9 cellular contexts compared by ENCODE assay signal in the genomic region with DNA sequence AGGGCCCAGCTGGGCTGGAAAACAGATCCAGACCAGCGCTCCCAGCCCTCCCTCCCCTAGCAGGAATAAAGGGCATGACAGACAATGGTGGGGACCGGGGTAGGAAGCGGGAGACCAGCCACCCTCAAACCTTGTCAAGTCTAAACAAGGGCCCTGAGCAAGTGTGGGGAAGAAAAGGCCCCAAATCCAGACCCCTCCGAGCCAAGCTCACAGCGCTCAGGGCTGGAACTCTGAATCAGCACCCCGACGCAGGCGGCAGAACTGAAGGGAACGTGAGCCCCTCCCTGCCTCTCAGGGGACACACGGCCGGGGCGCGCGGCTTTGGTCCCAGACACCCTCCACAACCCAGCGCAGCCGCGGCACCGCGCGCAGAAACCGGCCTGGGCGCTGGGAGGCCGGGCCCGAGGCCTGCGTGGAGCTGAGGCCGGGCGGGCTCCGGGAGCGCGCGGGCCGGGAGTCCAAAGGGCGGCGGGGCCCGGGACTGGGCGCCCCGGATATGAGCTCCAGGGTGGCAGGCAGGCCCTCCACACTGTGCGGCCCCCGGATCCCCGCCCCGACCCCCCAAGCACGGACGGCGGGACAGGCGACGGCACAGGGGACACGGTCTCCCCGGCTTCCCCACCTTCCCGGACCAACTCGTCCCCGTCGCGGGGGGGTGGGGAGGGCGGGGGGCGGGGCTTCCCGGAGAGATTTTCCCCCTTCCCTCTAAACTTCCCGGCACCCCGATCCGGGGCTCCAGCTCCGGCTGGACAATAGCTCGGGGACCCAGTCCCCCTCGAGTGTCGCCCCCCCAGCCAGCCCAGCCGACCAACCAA. TPM values are rescaled to one million over a fixed set of nuclear protein-coding genes. Genes with fewer than 3 reads are reported as not detected.
DNase-seq lines count a peak whose midpoint lies in the region; ATAC-seq and TF ChIP-seq lines count a peak whose summit lies in the region.
"Had no signal": no experiment of that assay in that cellular context is flagged by ENCODE, and none has a peak within 500 bp of the region (broad histone marks: within the 10 kb centered on the region; RNA-seq: fewer than 3 reads in every experiment).

No MANE protein-coding gene starts in this region.

- H3K4me1 Mint-ChIP-seq in CD4-positive, alpha-beta memory T cell, result peaks cover 10 to 37% (median 17%) of the 10 kb centered on the region in 4 donors

- H3K36me3 ChIP-seq in CD4-positive, alpha-beta memory T cell (ENCODE audit: insufficient read depth, low read length), result no peaks in the 10 kb centered on the region
- H3K36me3 ChIP-seq in Loucy (ENCODE audit: insufficient read depth, low read length), result no peaks in the 10 kb centered on the region
- H3K36me3 ChIP-seq in colonic mucosa, result no peaks in the 10 kb centered on the region
- H3K36me3 ChIP-seq in lower lobe of right lung, result no peaks in the 10 kb centered on the region
- no peaks in the 10 kb centered on the region for H3K36me3 ChIP-seq in urinary bladder (ENCODE audit: insufficient read depth)

- CTCF ChIA-PET in CD4-positive, alpha-beta memory T cell (lab: Charles Lee; ENCODE audit: partially characterized antibody), result interaction anchor here (0.8 kb wide), 1 partner anchor 27 kb away, joined by 3 read pairs; no protein-coding TSS in a partner anchor

- H3K27ac Mint-ChIP-seq in CD4-positive, alpha-beta memory T cell, result peak overlapping the region in 1 of 7 donors; percentile 30

- POLR2A ChIA-PET in CD4-positive, alpha-beta memory T cell (lab: Charles Lee; ENCODE audit: partially characterized antibody), result interaction anchor here (1.0 to 2.8 kb wide), 6 partner anchors 23 to 237 kb away, joined by 3 to 15 read pairs (median 6); partner anchors contain the start of genes FANCE and RPL10A

- DNase-seq in CD4-positive, alpha-beta memory T cell, result no peak
- DNase-seq in colonic mucosa, result peak; percentile 64
- no peak for DNase-seq in lower lobe of right lung
- no peak for DNase-seq in activated effector memory CD4-positive, alpha-beta T cell treated with Interleukin-2 at 50 U/mL for 16 hours

- H3K4me2 ChIP-seq in Loucy (ENCODE audit: low read depth, low read length, poor library complexity, severe bottlenecking), result peak overlapping the region; percentile 52

- H3K4me1 ChIP-seq in CD4-positive, alpha-beta memory T cell (ENCODE audit: insufficient read depth, low read length), result peaks cover 10% of the 10 kb centered on the region
- H3K4me1 ChIP-seq in Loucy (ENCODE audit: insufficient read depth, low read length, poor library complexity, severe bottlenecking), result peaks cover 28% of the 10 kb centered on the region
- H3K4me1 ChIP-seq in colonic mucosa, result peaks cover 15% of the 10 kb centered on the region
- peaks cover 58% of the 10 kb centered on the region for H3K4me1 ChIP-seq in lower lobe of right lung
- H3K4me1 ChIP-seq in urinary bladder (ENCODE audit: insufficient read depth), result no peaks in the 10 kb centered on the region

- H3K4me3 ChIP-seq in CD4-positive, alpha-beta memory T cell (ENCODE audit: low read length in 2 of 2), result no peak overlapping the region
- H3K4me3 ChIP-seq in Loucy (ENCODE audit: low read length, poor library complexity, severe bottlenecking) (peak overlapping the region; percentile 64), colonic mucosa (peak overlapping the region; percentile 77), lower lobe of right lung (peak overlapping the region; percentile 68), urinary bladder (ENCODE audit: low read depth, low read length) (peak overlapping the region; percentile 77)

- no peak overlapping the region for H3K9ac ChIP-seq in Loucy (ENCODE audit: low read depth, low read length, poor library complexity, severe bottlenecking)
- H3K9ac ChIP-seq in colonic mucosa (ENCODE audit: low read depth in 2 of 2, low read length in 2 of 2), result peak overlapping the region; percentile 84 to 88

- H3K9me2 ChIP-seq in Loucy (replicated peaks; ENCODE audit: low read depth, low read length), result no peaks in the 10 kb centered on the region

- no peaks in the 10 kb centered on the region for H3K9me3 ChIP-seq in CD4-positive, alpha-beta memory T cell (ENCODE audit: control insufficient read depth in 1 of 2, low read length in 2 of 2)
- no peaks in the 10 kb centered on the region for H3K9me3 ChIP-seq in Loucy (ENCODE audit: insufficient read depth, low read depth, low read length)
- no peaks in the 10 kb centered on the region for H3K9me3 ChIP-seq in colonic mucosa
- no peaks in the 10 kb centered on the region for H3K9me3 ChIP-seq in lower lobe of right lung

- intact Hi-C loops in CD4-positive, alpha-beta memory T cell (cut with micrococcal nuclease), result no loop called here
- intact Hi-C loops in colonic mucosa (cut with DNase I), result no loop called here
- intact Hi-C loops in lower lobe of right lung (cut with DNase I), result no loop called here

- no peaks in the 10 kb centered on the region for H3K79me2 ChIP-seq in Loucy (ENCODE audit: insufficient read depth, low read length)

- no peak for TF ChIP-seq CTCF in Loucy (conservative IDR thresholded peaks at IDR 0.05; ENCODE audit: low read length)
- TF ChIP-seq CTCF in colonic mucosa (IDR thresholded peaks at IDR 0.05), result no peak
- TF ChIP-seq CTCF in lower lobe of right lung (IDR thresholded peaks at IDR 0.05), result no peak

- no peak overlapping the region for H2AFZ ChIP-seq in Loucy (ENCODE audit: low read length)

- H3K27me3 Mint-ChIP-seq in CD4-positive, alpha-beta memory T cell, result peaks cover 6 to 14% of the 10 kb centered on the region in 2 donors

- no peaks in the 10 kb centered on the region for H3K27me3 ChIP-seq in CD4-positive, alpha-beta memory T cell (ENCODE audit: insufficient read depth, low read length)
- H3K27me3 ChIP-seq in Loucy (ENCODE audit: insufficient read depth, low read length, poor library complexity, severe bottlenecking), result peaks cover 10% of the 10 kb centered on the region
- peaks cover 6% of the 10 kb centered on the region for H3K27me3 ChIP-seq in colonic mucosa
- H3K27me3 ChIP-seq in lower lobe of right lung (ENCODE audit: low read depth), result peaks cover 14% of the 10 kb centered on the region

- no peak overlapping the region for H3K27ac ChIP-seq in CD4-positive, alpha-beta memory T cell (ENCODE audit: low read depth, low read length)
- H3K27ac ChIP-seq in colonic mucosa (peak overlapping the region; percentile 87), lower lobe of right lung (peak overlapping the region; percentile 82), urinary bladder (ENCODE audit: low read depth) (peak overlapping the region; percentile 92)

- H3K36me3 Mint-ChIP-seq in CD4-positive, alpha-beta memory T cell, result no peaks in the 10 kb centered on the region

- H3K4me3 Mint-ChIP-seq in CD4-positive, alpha-beta memory T cell, result peak overlapping the region; percentile 70 to 84 (median 80)

- H4K20me1 ChIP-seq in Loucy (ENCODE audit: insufficient read depth, low read length, poor library complexity, severe bottlenecking), result no peaks in the 10 kb centered on the region

- H3K9me3 Mint-ChIP-seq in CD4-positive, alpha-beta memory T cell, result no peaks in the 10 kb centered on the region

- ATAC-seq in lower lobe of right lung, result peak; percentile 56 to 68
- no peak for ATAC-seq in GM18867 (IDR thresholded peaks at IDR 0.05; ENCODE audit: unreplicated experiment)
- no peak for ATAC-seq in GM19463 (IDR thresholded peaks at IDR 0.05; ENCODE audit: unreplicated experiment)

- H3F3A ChIP-seq in Loucy (ENCODE audit: low read depth), result no peaks in the 10 kb centered on the region

- WGBS in urinary bladder, result 6% methylated on average over 64 of the region's 64 CpGs

RNA-seq across cellular contexts. Expression of gene TEAD3, which starts 0.6 kb away (rescaled TPM):
- under 1 TPM in 1 of 2 experiments, not detected in 1; 0.20 TPM for total RNA-seq in CD4-positive, alpha-beta memory T cell
- under 1 TPM in 1 of 2 donors, not detected in 1; 0.08 TPM for polyA plus RNA-seq in CD4-positive, alpha-beta memory T cell
- total RNA-seq in colonic mucosa (10 to 100 TPM; 24.5 to 38.4 TPM), lower lobe of right lung (17.0 TPM), urinary bladder (14.0 TPM)
- polyA plus RNA-seq in urinary bladder, result 126 TPM

RNA-seq across cellular contexts. Expression of gene TULP1, which starts 16.5 kb away (rescaled TPM):
- not detected for total RNA-seq in CD4-positive, alpha-beta memory T cell
- not detected for polyA plus RNA-seq in CD4-positive, alpha-beta memory T cell
- not detected for total RNA-seq in colonic mucosa
- total RNA-seq in lower lobe of right lung, result not detected
- 1.3 TPM for total RNA-seq in urinary bladder
- polyA plus RNA-seq in urinary bladder, result 0.34 TPM
- total RNA-seq: HT1080 had no signal

RNA-seq across cellular contexts. Expression of gene RPL10A, which starts 28.0 kb away (rescaled TPM):
- total RNA-seq in CD4-positive, alpha-beta memory T cell, result 1,000 to 10,000 TPM; 1,978 to 2,070 TPM
- polyA plus RNA-seq in CD4-positive, alpha-beta memory T cell, result 1,000 to 10,000 TPM in 1 of 2 donors, 100 to 1,000 TPM in 1; 844 to 1,085 TPM
- 1,000 to 10,000 TPM in 1 of 2 donors, 100 to 1,000 TPM in 1; 998 to 1,213 TPM for total RNA-seq in colonic mucosa
- 1,025 TPM for total RNA-seq in lower lobe of right lung
- 2,015 TPM for total RNA-seq in urinary bladder
- 2,572 TPM for polyA plus RNA-seq in urinary bladder

RNA-seq across cellular contexts. Expression of gene FANCE, which starts 44.1 kb away (rescaled TPM):
- 1 to 10 TPM; 8.9 to 9.0 TPM for total RNA-seq in CD4-positive, alpha-beta memory T cell
- polyA plus RNA-seq in CD4-positive, alpha-beta memory T cell, result 1 to 10 TPM; 5.4 to 7.0 TPM
- 10 to 100 TPM in 1 of 2 donors, 1 to 10 TPM in 1; 3.7 to 10.7 TPM for total RNA-seq in colonic mucosa
- total RNA-seq in lower lobe of right lung, result 9.0 TPM
- 7.0 TPM for total RNA-seq in urinary bladder
- polyA plus RNA-seq in urinary bladder, result 5.0 TPM

Comparison
In these comparisons a context has a peak if more than half of its experiments do, and no peak if none do; other contexts are left out.
1. H3K4me3 ChIP-seq: peak in Loucy (single experiment), colonic mucosa (single experiment), lower lobe of right lung (single experiment) and urinary bladder (single experiment); none in CD4-positive, alpha-beta memory T cell (0 of 2).
2. ATAC-seq: peak in lower lobe of right lung (2 of 2); none in GM18867 (single experiment) and GM19463 (single experiment).
3. RNA of gene TEAD3, which starts 0.6 kb away (total RNA-seq): 24.5 to 38.4 TPM in colonic mucosa, 17.0 TPM in lower lobe of right lung (single experiment) and 14.0 TPM in urinary bladder (single experiment); 0.20 TPM in CD4-positive, alpha-beta memory T cell; every median in the first group is over 10 times any median in the second.